Comparison of ENCODE assay signal across 10 cellular contexts in the genomic region with DNA sequence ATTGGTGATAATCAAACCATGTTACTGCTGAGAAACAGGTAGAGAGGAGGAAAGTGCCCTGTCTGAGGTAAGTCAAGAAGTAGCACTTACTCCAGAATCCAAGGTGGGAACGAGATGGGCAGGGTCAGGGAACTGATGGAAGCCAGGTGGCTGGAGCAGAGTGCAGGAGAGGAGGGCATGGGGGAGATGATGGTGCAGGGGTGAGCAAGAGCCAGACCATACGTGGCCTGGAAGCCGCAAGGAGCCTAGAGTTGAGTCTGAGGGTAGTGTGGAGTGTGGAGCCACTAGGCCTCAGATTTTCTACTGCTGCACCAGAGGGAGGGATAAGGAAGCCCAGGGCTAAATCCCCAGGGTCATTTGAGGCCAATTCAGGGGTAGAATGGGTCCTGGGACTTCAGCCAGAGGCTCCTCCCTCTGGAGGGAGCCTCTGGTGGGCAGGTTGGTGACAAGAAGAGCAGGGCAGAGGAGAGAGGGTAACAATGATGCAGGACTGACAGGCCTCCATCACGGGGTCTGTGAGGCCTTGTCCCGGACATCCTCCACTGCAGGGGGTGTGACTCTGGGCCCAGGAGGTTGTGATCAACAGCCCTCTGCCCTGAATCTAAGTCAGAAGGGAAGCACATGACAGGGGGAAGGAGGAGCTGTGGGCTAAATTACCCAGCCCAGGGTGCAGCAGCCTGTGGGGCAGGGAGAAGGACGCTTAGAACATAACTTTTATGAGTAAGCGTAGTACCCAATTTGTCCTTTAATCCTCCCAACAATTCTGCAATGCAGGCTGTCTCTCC. TPM values are rescaled to one million over a fixed set of nuclear protein-coding genes. Genes with fewer than 3 reads are reported as not detected.
DNase-seq lines count a peak whose midpoint lies in the region; ATAC-seq and TF ChIP-seq lines count a peak whose summit lies in the region.
"Had no signal": no experiment of that assay in that cellular context is flagged by ENCODE, and none has a peak within 500 bp of the region (broad histone marks: within the 10 kb centered on the region; RNA-seq: fewer than 3 reads in every experiment).

No MANE protein-coding gene starts in this region.

- TF ChIP-seq CTCF in body of pancreas (IDR thresholded peaks at IDR 0.05) (no peak), lung (IDR thresholded peaks at IDR 0.05; ENCODE audit: control extremely low read depth, extremely low read depth) (no peak), testis (IDR thresholded peaks at IDR 0.05) (no peak)

- peak; percentile 41 for DNase-seq in DMS 273 (lab: John Stamatoyannopoulos, UW; ENCODE audit: unreplicated experiment)
- DNase-seq in DMS 273 treated with DMSO at 0.1 percent for 48 hours (lab: John Stamatoyannopoulos, UW) = no peak
- peak in 1 of 4 donors; percentile 58 for DNase-seq in body of pancreas
- DNase-seq in lung (ENCODE audit: low spot score) = peak; percentile 42
- peak; percentile 48 for DNase-seq in testis
- no peak for DNase-seq in NCI-H2227 (lab: John Stamatoyannopoulos, UW; ENCODE audit: unreplicated experiment)
- no peak for DNase-seq in HPDE6-E6E7 (ENCODE audit: extremely low spot score)

- peak overlapping the region; percentile 46 to 72 (median 70) for H3K27ac ChIP-seq in body of pancreas
- peak overlapping the region; percentile 17 to 68 for H3K27ac ChIP-seq in lung (ENCODE audit: low read depth in 1 of 2, low read length in 1 of 2)
- H3K27ac ChIP-seq in testis = peak overlapping the region; percentile 65 to 74
- H3K27ac ChIP-seq: 22Rv1 had no signal

- ATAC-seq in body of pancreas (no peak), lung (ENCODE audit: insufficient read depth, low FRiP score) (peak; percentile 38), HG02840 (IDR thresholded peaks at IDR 0.05; ENCODE audit: low FRiP score, unreplicated experiment) (no peak)

- WGBS in body of pancreas, 2 donors = 72% methylated on average over 4 to 7 of the region's 7 CpGs
- WGBS in lung, 2 donors = 54 to 59% methylated on average over 7 of the region's 7 CpGs
- WGBS in testis, 2 donors = 51 to 68% methylated on average over 6 to 7 of the region's 7 CpGs

- no peak overlapping the region for H3K4me3 ChIP-seq in body of pancreas
- H3K4me3 ChIP-seq in lung = no peak overlapping the region
- H3K4me3 ChIP-seq in testis = no peak overlapping the region
- H3K4me3 ChIP-seq: HAP-1 had no signal

- H3K27me3 ChIP-seq in body of pancreas (no peaks in the 10 kb centered on the region), lung (ENCODE audit: control insufficient read depth, insufficient read depth) (no peaks in the 10 kb centered on the region), testis (no peaks in the 10 kb centered on the region)

- H3K9me3 ChIP-seq in body of pancreas (no peaks in the 10 kb centered on the region), lung (ENCODE audit: control insufficient read depth in 2 of 2, insufficient read depth in 1 of 2, low read length in 1 of 2) (no peaks in the 10 kb centered on the region), testis (no peaks in the 10 kb centered on the region)
- H3K9me3 ChIP-seq: HAP-1 had no signal

- intact Hi-C loops in body of pancreas (cut with DNase I) = no loop called here
- intact Hi-C loops in testis (cut with DNase I; ENCODE audit: low total_unique reads) = no loop called here

- TF ChIP-seq POLR2A in body of pancreas (IDR thresholded peaks at IDR 0.05) (no peak), testis (IDR thresholded peaks at IDR 0.05) (no peak)

- peaks cover 0 to 6% of the 10 kb centered on the region in 2 donors for H3K36me3 ChIP-seq in body of pancreas (replicated peaks in 1 of 2; ENCODE audit: insufficient read depth in 1 of 2, low read depth in 2 of 2)
- peaks cover 0 to 19% of the 10 kb centered on the region in 2 donors for H3K36me3 ChIP-seq in lung (ENCODE audit: control insufficient read depth in 2 of 2, insufficient read depth in 2 of 2, low read length in 2 of 2)
- H3K36me3 ChIP-seq in testis (ENCODE audit: low read depth, missing control alignments) = no peaks in the 10 kb centered on the region

- H3K4me1 ChIP-seq in body of pancreas = peaks cover 90% of the 10 kb centered on the region
- peaks cover 33 to 45% of the 10 kb centered on the region in 2 donors for H3K4me1 ChIP-seq in lung (ENCODE audit: control insufficient read depth in 2 of 2, insufficient read depth in 2 of 2, low read length in 2 of 2)
- H3K4me1 ChIP-seq in testis = peaks cover 72% of the 10 kb centered on the region

RNA-seq across cellular contexts. Expression of a gene that starts 28.7 kb away (rescaled TPM):
- total RNA-seq in body of pancreas = not detected
- total RNA-seq in lung = 10 to 100 TPM; 14.4 to 18.8 TPM
- polyA plus RNA-seq in lung = 10 to 100 TPM; 21.0 to 51.8 TPM
- 1 to 10 TPM; 6.0 to 6.1 TPM for total RNA-seq in testis
- polyA plus RNA-seq in testis (ENCODE audit: insufficient read depth, low read depth, low replicate concordance) = 2.2 TPM

RNA-seq across cellular contexts. Expression of a gene that starts 56.2 kb away (rescaled TPM):
- total RNA-seq in body of pancreas (100 to 1,000 TPM in 1 of 2 donors, 10 to 100 TPM in 1; 96.2 to 103 TPM), lung (100 to 1,000 TPM; 113 to 150 TPM), testis (10 to 100 TPM; 83.0 to 84.7 TPM)
- polyA plus RNA-seq in lung (100 to 1,000 TPM; 107 to 120 TPM), testis (ENCODE audit: insufficient read depth, low read depth, low replicate concordance) (122 TPM)

Comparison
In these comparisons a context has a peak if more than half of its experiments do, and no peak if none do; other contexts are left out.
1. DNase-seq: peak in DMS 273 (single experiment), lung (single experiment) and testis (single experiment); none in DMS 273 treated with DMSO at 0.1 percent for 48 hours (single experiment), NCI-H2227 (single experiment) and HPDE6-E6E7 (single experiment).
2. RNA of a gene that starts 28.7 kb away (total RNA-seq): 14.4 to 18.8 TPM in lung and 6.0 to 6.1 TPM in testis; not detected in body of pancreas; every median in the first group is over 4 times any median in the second.
3. Peak in every context shown above with its lines, with median percentiles within 50 percentile points of each other: H3K27ac ChIP-seq.